ENCODE assay signal across 12 cellular contexts in the genomic region with DNA sequence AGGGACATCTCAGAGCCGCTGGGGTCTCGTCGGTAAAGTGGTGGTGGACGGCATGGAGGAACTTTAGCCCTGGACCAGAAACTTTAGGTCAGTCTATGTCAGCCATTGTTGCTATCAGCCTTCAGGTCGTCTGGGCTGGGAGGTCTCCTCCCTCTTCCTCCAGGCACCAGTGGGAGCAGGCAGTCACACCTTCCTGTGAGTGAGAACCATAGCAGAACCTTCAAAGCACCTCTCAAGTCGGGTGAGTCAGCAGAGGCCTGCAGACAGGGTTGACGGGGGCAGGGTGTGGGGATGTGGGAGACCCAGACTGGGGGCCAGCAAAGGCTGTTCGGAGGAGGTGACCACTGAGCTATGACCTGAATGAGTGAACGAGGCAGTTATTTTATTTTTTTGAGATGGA. TPM values are rescaled to one million over a fixed set of nuclear protein-coding genes. Genes with fewer than 3 reads are reported as not detected.
DNase-seq lines count a peak whose midpoint lies in the region; ATAC-seq and TF ChIP-seq lines count a peak whose summit lies in the region.
"Had no signal": no experiment of that assay in that cellular context is flagged by ENCODE, and none has a peak within 500 bp of the region (broad histone marks: within the 10 kb centered on the region; RNA-seq: fewer than 3 reads in every experiment).

No MANE protein-coding gene starts in this region.

- WGBS in tibial nerve, 2 donors: 69 to 76% methylated on average over 9 of the region's 9 CpGs
- 62 to 76% methylated on average over 6 to 7 of the region's 9 CpGs for WGBS in esophagus squamous epithelium, 2 donors

- H3K27me3 ChIP-seq in HUES6 (ENCODE audit: control insufficient read depth, insufficient read depth, low read length): no peaks in the 10 kb centered on the region
- no peaks in the 10 kb centered on the region for H3K27me3 ChIP-seq in tibial nerve
- H3K27me3 ChIP-seq in esophagus squamous epithelium: no peaks in the 10 kb centered on the region
- H3K27me3 ChIP-seq: dorsolateral prefrontal cortex, transverse colon had no signal

- intact Hi-C loops in esophagus squamous epithelium (cut with DNase I): no loop called here

- no peak for ATAC-seq in HG03520 (IDR thresholded peaks at IDR 0.05; ENCODE audit: unreplicated experiment)

- H3K9ac ChIP-seq in HUES6 (ENCODE audit: low read length): peak overlapping the region; percentile 18

- TF ChIP-seq CTCF in tibial nerve (IDR thresholded peaks at IDR 0.05) (no peak), esophagus squamous epithelium (IDR thresholded peaks at IDR 0.05) (no peak)

- H3K36me3 ChIP-seq in HUES6 (ENCODE audit: control insufficient read depth, insufficient read depth, low read length): no peaks in the 10 kb centered on the region
- no peaks in the 10 kb centered on the region for H3K36me3 ChIP-seq in tibial nerve
- no peaks in the 10 kb centered on the region for H3K36me3 ChIP-seq in esophagus squamous epithelium
- H3K36me3 ChIP-seq: transverse colon had no signal

- H3K9me3 ChIP-seq in HUES6 (ENCODE audit: control insufficient read depth, insufficient read depth, low read depth, low read length) (no peaks in the 10 kb centered on the region), tibial nerve (no peaks in the 10 kb centered on the region), esophagus squamous epithelium (no peaks in the 10 kb centered on the region)
- H3K9me3 ChIP-seq: transverse colon had no signal

- TF ChIP-seq POLR2A in tibial nerve (IDR thresholded peaks at IDR 0.05): no peak
- no peak for TF ChIP-seq POLR2A in esophagus squamous epithelium (IDR thresholded peaks at IDR 0.05)

- H3K4me1 ChIP-seq in HUES6 (ENCODE audit: control insufficient read depth, insufficient read depth, low read length) (peaks cover 3% of the 10 kb centered on the region; the same call in 1 of the 2 replicates), tibial nerve (peaks cover 0 to 11% (median 0%) of the 10 kb centered on the region in 4 donors), esophagus squamous epithelium (peaks cover 0 to 32% (median 3%) of the 10 kb centered on the region in 3 donors)
- H3K4me1 ChIP-seq: transverse colon had no signal

- DNase-seq in activated CD4-positive, alpha-beta T cell treated with anti-CD3 and anti-CD28 coated beads, Interleukin-2, amount 50 U/mL, for 48 hours: peak; percentile 59 to 69
- peak; percentile 34 for DNase-seq in effector CD4-positive, alpha-beta T cell
- peak; percentile 60 to 68 for DNase-seq in stimulated activated CD4-positive, alpha-beta T cell treated with anti-CD3 and anti-CD28 coated beads, Interleukin-2, amount 100 ng/mL, for 24 hours
- DNase-seq in tibial nerve (ENCODE audit: low spot score in 2 of 2): no peak
- DNase-seq in esophagus squamous epithelium (lab: John Stamatoyannopoulos, UW): no peak
- no peak for DNase-seq in SK-N-DZ (ENCODE audit: low spot score)
- DNase-seq: dorsolateral prefrontal cortex, NCI-H446, transverse colon had no signal

- H3K4me3 ChIP-seq in HUES6 (ENCODE audit: low read depth, low read length) (no peak overlapping the region), tibial nerve (no peak overlapping the region), esophagus squamous epithelium (no peak overlapping the region)
- H3K4me3 ChIP-seq: dorsolateral prefrontal cortex, transverse colon had no signal

- no peak for TF ChIP-seq EP300 in tibial nerve (IDR thresholded peaks at IDR 0.05)

- no peak overlapping the region; the same call in 1 of the 2 replicates for H3K27ac ChIP-seq in HUES6 (ENCODE audit: low read depth, low read length)
- H3K27ac ChIP-seq in tibial nerve: no peak overlapping the region
- peak overlapping the region in 1 of 4 donors; percentile 21 for H3K27ac ChIP-seq in esophagus squamous epithelium
- H3K27ac ChIP-seq: dorsolateral prefrontal cortex, HL-60, transverse colon had no signal

RNA-seq across cellular contexts. Expression of a gene that starts 15.4 kb away (rescaled TPM):
- 100 to 1,000 TPM in 1 of 4 donors, 10 to 100 TPM in 3; 26.6 to 105 (median 39.3) TPM for total RNA-seq in tibial nerve
- 10 to 100 TPM; 31.3 to 84.3 (median 68.3) TPM for total RNA-seq in esophagus squamous epithelium
- polyA plus RNA-seq in SK-N-DZ (2014; cell fraction: cytosol; rRNA removed): 13.2 and 16.1 TPM in 2 replicates
- 48.3 and 48.4 TPM in 2 replicates for polyA plus RNA-seq in SK-N-DZ (2014; cell fraction: nucleus; rRNA removed)

RNA-seq across cellular contexts. Expression of a gene that starts 16.2 kb away (rescaled TPM):
- 10 to 100 TPM; 52.5 to 91.2 (median 68.7) TPM for total RNA-seq in tibial nerve
- total RNA-seq in esophagus squamous epithelium: 10 to 100 TPM; 59.3 to 68.5 (median 61.6) TPM
- polyA plus RNA-seq in SK-N-DZ (2014; cell fraction: cytosol; rRNA removed): 50.7 and 52.4 TPM in 2 replicates
- polyA plus RNA-seq in SK-N-DZ (2014; cell fraction: nucleus; rRNA removed): 166 and 188 TPM in 2 replicates

RNA-seq across cellular contexts. Expression of a gene that starts 48.4 kb away (rescaled TPM):
- total RNA-seq in tibial nerve (1 to 10 TPM in 2 of 4 donors, under 1 TPM in 2; 0.22 to 3.9 (median 1.4) TPM), esophagus squamous epithelium (1 to 10 TPM in 3 of 4 donors, under 1 TPM in 1; 0.38 to 1.6 (median 1.2) TPM)
- polyA plus RNA-seq in SK-N-DZ (2014; cell fraction: cytosol; rRNA removed): 12.3 and 24.2 TPM in 2 replicates
- 44.5 and 49.5 TPM in 2 replicates for polyA plus RNA-seq in SK-N-DZ (2014; cell fraction: nucleus; rRNA removed)

RNA-seq across cellular contexts. Expression of a gene that starts 52.1 kb away (rescaled TPM):
- 100 to 1,000 TPM in 3 of 4 donors, 10 to 100 TPM in 1; 67.5 to 140 (median 127) TPM for total RNA-seq in tibial nerve
- total RNA-seq in esophagus squamous epithelium: 100 to 1,000 TPM in 3 of 4 donors, 10 to 100 TPM in 1; 83.4 to 171 (median 132) TPM
- 69.7 and 75.2 TPM in 2 replicates for polyA plus RNA-seq in SK-N-DZ (2014; cell fraction: cytosol; rRNA removed)
- polyA plus RNA-seq in SK-N-DZ (2014; cell fraction: nucleus; rRNA removed): 50.9 and 102 TPM in 2 replicates

RNA-seq across cellular contexts. Expression of a gene that starts 59.0 kb away (rescaled TPM):
- total RNA-seq in tibial nerve: 10 to 100 TPM; 17.4 to 51.9 (median 39.4) TPM
- total RNA-seq in esophagus squamous epithelium: 10 to 100 TPM; 12.4 to 65.0 (median 40.4) TPM
- 23.3 and 31.3 TPM in 2 replicates for polyA plus RNA-seq in SK-N-DZ (2014; cell fraction: cytosol; rRNA removed)
- polyA plus RNA-seq in SK-N-DZ (2014; cell fraction: nucleus; rRNA removed): 74.4 and 125 TPM in 2 replicates

Comparison
In these comparisons a context has a peak if more than half of its experiments do, and no peak if none do; other contexts are left out.
1. DNase-seq: peak in activated CD4-positive, alpha-beta T cell treated with anti-CD3 and anti-CD28 coated beads, Interleukin-2, amount 50 U/mL, for 48 hours (2 of 2), effector CD4-positive, alpha-beta T cell (single experiment) and stimulated activated CD4-positive, alpha-beta T cell treated with anti-CD3 and anti-CD28 coated beads, Interleukin-2, amount 100 ng/mL, for 24 hours (2 of 2); none in tibial nerve (0 of 2), esophagus squamous epithelium (single experiment) and SK-N-DZ (single experiment).